In the genomic region with DNA sequence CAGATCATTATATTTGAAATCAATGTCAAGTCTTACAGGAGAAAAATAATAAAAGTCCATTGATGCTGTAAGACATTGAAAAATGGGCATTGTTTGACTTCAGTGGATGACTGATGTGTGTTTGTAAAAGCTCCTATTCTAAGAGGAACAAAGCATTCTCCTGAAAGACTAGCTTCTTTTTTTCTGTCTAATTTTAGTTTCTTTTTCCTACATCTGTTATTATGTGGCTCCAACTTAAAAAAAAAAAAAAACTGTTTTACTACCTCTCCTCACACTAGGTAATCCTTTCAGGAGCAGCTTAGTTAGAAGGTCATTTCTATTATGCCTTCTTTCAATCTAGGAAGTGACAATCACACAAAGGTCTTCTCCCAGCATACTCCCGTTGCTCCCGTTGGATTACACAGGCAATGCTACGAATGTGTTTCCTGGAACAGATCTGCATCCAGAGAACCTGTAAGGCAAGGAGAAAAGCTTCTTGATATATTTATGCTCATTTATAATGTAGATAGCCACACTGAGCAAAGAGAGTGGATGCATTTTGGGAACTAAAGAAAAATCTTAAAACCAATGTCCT, we compare ENCODE assay signal across 20 cellular contexts.
DNase-seq lines count a peak whose midpoint lies in the region; ATAC-seq and TF ChIP-seq lines count a peak whose summit lies in the region.
"Had no signal": no experiment of that assay in that cellular context is flagged by ENCODE, and none has a peak within 500 bp of the region (broad histone marks: within the 10 kb centered on the region; RNA-seq: fewer than 3 reads in every experiment).

No MANE protein-coding gene starts in this region.

- H3K4me3 Mint-ChIP-seq in activated CD4-positive, alpha-beta memory T cell treated with anti-CD3 and anti-CD28 coated beads for 36 hours = no peak overlapping the region
- H3K4me3 Mint-ChIP-seq: CD4-positive, alpha-beta T cell had no signal

- peak; percentile 15 for DNase-seq in NCI-H82 (lab: John Stamatoyannopoulos, UW)
- DNase-seq in NCI-H82 treated with DMSO at 0.1 percent for 48 hours (lab: John Stamatoyannopoulos, UW; ENCODE audit: unreplicated experiment) = no peak
- DNase-seq in globus pallidus (ENCODE audit: low spot score) = peak; percentile 11
- no peak for DNase-seq in activated CD4-positive, alpha-beta memory T cell treated with anti-CD3 and anti-CD28 coated beads for 36 hours
- DNase-seq in mucosa of descending colon = no peak
- DNase-seq in GOT3 (lab: John Stamatoyannopoulos, UW) = no peak
- DNase-seq: ACHN; CD4-positive, alpha-beta T cell; Karpas-422; NCI-H1694; NCI-H2081; NCI-H2171; NCI-H446; NCI-H526; NK-92 treated with Interleukin-12 subunit alpha and Interleukin-12 subunit beta, amount 100 ng/mL, for 24 hours; Peyer's patch had no signal

- CTCF ChIA-PET in activated CD4-positive, alpha-beta memory T cell treated with anti-CD3 and anti-CD28 coated beads for 36 hours (lab: Charles Lee) = no interaction called here

- H3K36me3 ChIP-seq in OCI-LY3 (replicated peaks; ENCODE audit: low read depth, low read length) (no peaks in the 10 kb centered on the region), mucosa of descending colon (ENCODE audit: low read depth) (no peaks in the 10 kb centered on the region)
- H3K36me3 ChIP-seq: BLaER1, Peyer's patch had no signal

- no peaks in the 10 kb centered on the region for H3K27me3 ChIP-seq in OCI-LY3 (ENCODE audit: low read depth, low read length)
- H3K27me3 ChIP-seq: BLaER1, Peyer's patch had no signal

- intact Hi-C loops in activated CD4-positive, alpha-beta memory T cell treated with anti-CD3 and anti-CD28 coated beads for 36 hours (cut with micrococcal nuclease) = no loop called here
- intact Hi-C loops in mucosa of descending colon (cut with DNase I, micrococcal nuclease) = no loop called here

- no peak overlapping the region for H3K27ac ChIP-seq in OCI-LY3 (ENCODE audit: low read length)
- H3K27ac ChIP-seq: 22Rv1, BLaER1, Peyer's patch had no signal

- no peaks in the 10 kb centered on the region for H4K20me1 ChIP-seq in OCI-LY3 (ENCODE audit: insufficient read depth, low read length)
- H4K20me1 ChIP-seq: BLaER1 had no signal

- H3K36me3 Mint-ChIP-seq in activated CD4-positive, alpha-beta memory T cell treated with anti-CD3 and anti-CD28 coated beads for 36 hours = no peaks in the 10 kb centered on the region

- H3K4me1 ChIP-seq in OCI-LY3 (ENCODE audit: low read length) (no peaks in the 10 kb centered on the region), mucosa of descending colon (ENCODE audit: low read depth) (no peaks in the 10 kb centered on the region)
- H3K4me1 ChIP-seq: BLaER1, Peyer's patch had no signal

- no peaks in the 10 kb centered on the region for H3K27me3 Mint-ChIP-seq in activated CD4-positive, alpha-beta memory T cell treated with anti-CD3 and anti-CD28 coated beads for 36 hours
- H3K27me3 Mint-ChIP-seq: CD4-positive, alpha-beta T cell had no signal

- no peaks in the 10 kb centered on the region for H3K4me1 Mint-ChIP-seq in activated CD4-positive, alpha-beta memory T cell treated with anti-CD3 and anti-CD28 coated beads for 36 hours (ENCODE audit: low read depth)

- H3K9me3 Mint-ChIP-seq in activated CD4-positive, alpha-beta memory T cell treated with anti-CD3 and anti-CD28 coated beads for 36 hours = peaks cover 20% of the 10 kb centered on the region

- no peak overlapping the region for H3K9ac ChIP-seq in OCI-LY3 (ENCODE audit: low read length)
- H3K9ac ChIP-seq: BLaER1 had no signal

- POLR2A ChIA-PET in activated CD4-positive, alpha-beta memory T cell treated with anti-CD3 and anti-CD28 coated beads for 36 hours (lab: Charles Lee) = no interaction called here

- no peak overlapping the region for H3K4me3 ChIP-seq in OCI-LY3 (ENCODE audit: low read length)
- no peak overlapping the region for H3K4me3 ChIP-seq in mucosa of descending colon
- H3K4me3 ChIP-seq: BLaER1, Peyer's patch had no signal

- H3K27ac Mint-ChIP-seq in activated CD4-positive, alpha-beta memory T cell treated with anti-CD3 and anti-CD28 coated beads for 36 hours = no peak overlapping the region
- H3K27ac Mint-ChIP-seq: CD4-positive, alpha-beta T cell had no signal

- ATAC-seq in mucosa of descending colon = no peak
- no peak for ATAC-seq in HG03039 (IDR thresholded peaks at IDR 0.05; ENCODE audit: unreplicated experiment)

- H3K9me3 ChIP-seq in OCI-LY3 (ENCODE audit: insufficient read depth, low read length) = no peaks in the 10 kb centered on the region
- no peaks in the 10 kb centered on the region for H3K9me3 ChIP-seq in mucosa of descending colon
- H3K9me3 ChIP-seq: BLaER1, Peyer's patch had no signal

- H3K4me2 ChIP-seq in OCI-LY3 (ENCODE audit: low read length) = peak overlapping the region; percentile 24; the same call in 1 of the 2 replicates
- H3K4me2 ChIP-seq: BLaER1 had no signal

- H2AFZ ChIP-seq in OCI-LY3 (ENCODE audit: low read depth, low read length) = no peak overlapping the region; the same call in 1 of the 2 replicates

- no peak for TF ChIP-seq CTCF in OCI-LY3 (IDR thresholded peaks at IDR 0.05; ENCODE audit: low read depth, low read length)
- TF ChIP-seq CTCF in mucosa of descending colon (IDR thresholded peaks at IDR 0.05) = no peak

- no peaks in the 10 kb centered on the region for H3K79me2 ChIP-seq in OCI-LY3 (ENCODE audit: low read length)

Comparison
In these comparisons a context has a peak if more than half of its experiments do, and no peak if none do; other contexts are left out.
1. DNase-seq: peak in NCI-H82 (single experiment) and globus pallidus (single experiment); none in NCI-H82 treated with DMSO at 0.1 percent for 48 hours (single experiment), activated CD4-positive, alpha-beta memory T cell treated with anti-CD3 and anti-CD28 coated beads for 36 hours (single experiment), mucosa of descending colon (0 of 3) and GOT3 (single experiment).